15 cellular contexts compared by ENCODE assay signal in the genomic region with DNA sequence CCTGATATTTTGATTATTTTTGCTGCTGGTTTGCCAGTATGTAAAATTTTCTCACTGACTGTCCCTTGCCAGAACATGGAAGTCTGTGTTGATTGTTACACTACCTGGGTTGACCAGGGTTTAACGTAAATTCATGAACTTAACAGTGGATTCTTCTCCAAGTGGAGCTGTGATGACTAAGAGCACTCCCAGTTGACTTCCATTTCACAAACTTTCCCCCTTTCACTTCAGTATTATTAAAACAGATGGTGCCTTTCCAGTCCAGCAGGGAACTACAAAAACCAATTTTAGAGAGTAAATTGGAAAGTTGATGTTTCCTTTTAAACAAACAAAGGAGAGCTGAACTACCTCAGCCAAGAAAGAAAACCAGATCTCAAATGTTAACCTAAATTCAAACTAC.
DNase-seq lines count a peak whose midpoint lies in the region; ATAC-seq and TF ChIP-seq lines count a peak whose summit lies in the region.
"Had no signal": no experiment of that assay in that cellular context is flagged by ENCODE, and none has a peak within 500 bp of the region (broad histone marks: within the 10 kb centered on the region; RNA-seq: fewer than 3 reads in every experiment).

No MANE protein-coding gene starts in this region.

- TF ChIP-seq CTCF in omental fat pad (IDR thresholded peaks at IDR 0.05) = no peak

- peaks cover 18% of the 10 kb centered on the region for H3K4me1 Mint-ChIP-seq in activated naive CD8-positive, alpha-beta T cell (ENCODE audit: low read depth)
- peaks cover 22% of the 10 kb centered on the region for H3K4me1 Mint-ChIP-seq in activated naive CD8-positive, alpha-beta T cell treated with anti-CD3 and anti-CD28 coated beads, Interleukin-2, amount 50 U/mL, for 24 hours

- no peaks in the 10 kb centered on the region for H3K27me3 ChIP-seq in rectal smooth muscle tissue (ENCODE audit: control insufficient read depth, insufficient read depth, low read length)
- H3K27me3 ChIP-seq: SJCRH30 had no signal

- intact Hi-C loops in Right ventricle myocardium superior (cut with DNase I) = no loop called here

- H3K9me3 Mint-ChIP-seq in activated naive CD8-positive, alpha-beta T cell (ENCODE audit: low read depth) = no peaks in the 10 kb centered on the region
- peaks cover 4% of the 10 kb centered on the region for H3K9me3 Mint-ChIP-seq in activated naive CD8-positive, alpha-beta T cell treated with anti-CD3 and anti-CD28 coated beads, Interleukin-2, amount 50 U/mL, for 24 hours

- no peak overlapping the region for H3K4me3 Mint-ChIP-seq in activated naive CD8-positive, alpha-beta T cell
- no peak overlapping the region for H3K4me3 Mint-ChIP-seq in activated naive CD8-positive, alpha-beta T cell treated with anti-CD3 and anti-CD28 coated beads, Interleukin-2, amount 50 U/mL, for 24 hours

- H3K27ac Mint-ChIP-seq in activated naive CD8-positive, alpha-beta T cell = peak overlapping the region; percentile 5
- H3K27ac Mint-ChIP-seq in activated naive CD8-positive, alpha-beta T cell treated with anti-CD3 and anti-CD28 coated beads, Interleukin-2, amount 50 U/mL, for 24 hours = no peak overlapping the region

- ATAC-seq in activated naive CD8-positive, alpha-beta T cell treated with anti-CD3 and anti-CD28 coated beads, Interleukin-2, amount 50 U/mL, for 24 hours = no peak
- ATAC-seq in Right ventricle myocardium superior (ENCODE audit: poor library complexity) (peak; percentile 68), GM21423 (IDR thresholded peaks at IDR 0.05; ENCODE audit: unreplicated experiment) (no peak), omental fat pad (ENCODE audit: low FRiP score) (no peak)

- H3K27me3 Mint-ChIP-seq in activated naive CD8-positive, alpha-beta T cell = no peaks in the 10 kb centered on the region
- peaks cover 4% of the 10 kb centered on the region for H3K27me3 Mint-ChIP-seq in activated naive CD8-positive, alpha-beta T cell treated with anti-CD3 and anti-CD28 coated beads, Interleukin-2, amount 50 U/mL, for 24 hours

- no peak overlapping the region for H3K4me3 ChIP-seq in rectal smooth muscle tissue (ENCODE audit: low read length)
- H3K4me3 ChIP-seq: SJCRH30 had no signal

- no peak overlapping the region for H3K9ac ChIP-seq in rectal smooth muscle tissue (ENCODE audit: low read length)

- H3K27ac ChIP-seq in rectal smooth muscle tissue (ENCODE audit: low read depth, low read length) = peak overlapping the region; percentile 80
- H3K27ac ChIP-seq: HL-60, SJCRH30 had no signal

- H3K4me1 ChIP-seq in rectal smooth muscle tissue (ENCODE audit: control insufficient read depth, insufficient read depth, low read length) = peaks cover 20% of the 10 kb centered on the region
- H3K4me1 ChIP-seq: SJCRH30 had no signal

- no peaks in the 10 kb centered on the region for H3K36me3 ChIP-seq in rectal smooth muscle tissue (ENCODE audit: control insufficient read depth, insufficient read depth, low read length)
- H3K36me3 ChIP-seq: SJCRH30 had no signal

- DNase-seq in activated naive CD8-positive, alpha-beta T cell treated with anti-CD3 and anti-CD28 coated beads, Interleukin-2, amount 50 U/mL, for 24 hours = no peak
- no peak for DNase-seq in Right ventricle myocardium superior
- DNase-seq in T-helper 1 cell = no peak
- no peak for DNase-seq in NCI-H1930 (lab: John Stamatoyannopoulos, UW)
- no peak for DNase-seq in omental fat pad (ENCODE audit: low spot score)
- DNase-seq: 8988T; activated gamma-delta T cell treated with Interleukin-2 at 50 U/mL for 16 hours; GF-D8; NCI-H2029 treated with DMSO at 0.1 percent for 48 hours; SJCRH30; stimulated activated CD4-positive, alpha-beta T cell treated with anti-CD3 and anti-CD28 coated beads, Interleukin-4, amount 100 ng/mL, for 1 hour had no signal

- H3K36me3 Mint-ChIP-seq in activated naive CD8-positive, alpha-beta T cell = no peaks in the 10 kb centered on the region
- H3K36me3 Mint-ChIP-seq in activated naive CD8-positive, alpha-beta T cell treated with anti-CD3 and anti-CD28 coated beads, Interleukin-2, amount 50 U/mL, for 24 hours (ENCODE audit: low read depth) = no peaks in the 10 kb centered on the region
